Comparison of ENCODE assay signal across 11 cellular contexts in genomic region chr12:3453947-3454675, GRCh38. TPM values are rescaled to one million over a fixed set of nuclear protein-coding genes. Genes with fewer than 3 reads are reported as not detected.
DNase-seq lines count a peak whose midpoint lies in the region; ATAC-seq and TF ChIP-seq lines count a peak whose summit lies in the region.
"Had no signal": no experiment of that assay in that cellular context is flagged by ENCODE, and none has a peak within 500 bp of the region (broad histone marks: within the 10 kb centered on the region; RNA-seq: fewer than 3 reads in every experiment).

No MANE protein-coding gene starts in this region.

- 16% methylated on average over 13 of the region's 25 CpGs for WGBS in mammary epithelial cell (ENCODE audit: low coverage, missing lambda C conversion rate)

- H3K9me3 ChIP-seq in BLaER1 treated with 17β-estradiol and CSF1 and Interleukin-3, amounts not matched to agents 10 nM and 100 nM (replicated peaks in 1 of 11): peaks cover 0 to 13% (median 5%) of the 10 kb centered on the region in 11 experiments; a peak in 4 of 22 replicates
- peaks cover 3% of the 10 kb centered on the region for H3K9me3 ChIP-seq in mammary epithelial cell (replicated peaks; ENCODE audit: insufficient read depth, low read length)
- H3K9me3 ChIP-seq in naive thymus-derived CD4-positive, alpha-beta T cell (ENCODE audit: control insufficient read depth in 2 of 3, low read length in 3 of 3): no peaks in the 10 kb centered on the region
- H3K9me3 ChIP-seq: prostate gland had no signal

- peaks cover 19 to 66% (median 41%) of the 10 kb centered on the region in 5 donors for H3K27me3 Mint-ChIP-seq in naive thymus-derived CD4-positive, alpha-beta T cell

- H4K20me1 ChIP-seq in BLaER1 treated with 17β-estradiol and CSF1 and Interleukin-3, amounts not matched to agents 10 nM and 100 nM: no peaks in the 10 kb centered on the region; a peak in 1 of 22 replicates
- H4K20me1 ChIP-seq in mammary epithelial cell (ENCODE audit: insufficient read depth, low read length): no peaks in the 10 kb centered on the region

- peak overlapping the region; percentile 73 to 91 (median 80) for H3K4me2 ChIP-seq in BLaER1 treated with 17β-estradiol and CSF1 and Interleukin-3, amounts not matched to agents 10 nM and 100 nM
- peak overlapping the region; percentile 28 for H3K4me2 ChIP-seq in mammary epithelial cell (ENCODE audit: insufficient read depth, low read depth, low read length)

- ATAC-seq in naive thymus-derived CD4-positive, alpha-beta T cell: no peak
- ATAC-seq in HG03175 (IDR thresholded peaks at IDR 0.05; ENCODE audit: unreplicated experiment): no peak

- no peaks in the 10 kb centered on the region for H3K36me3 Mint-ChIP-seq in naive thymus-derived CD4-positive, alpha-beta T cell

- DNase-seq in HS-5 (ENCODE audit: low read depth) (peak; percentile 82), mammary epithelial cell (peak; percentile 99), NCI-H524 (lab: John Stamatoyannopoulos, UW) (no peak), T1000 (lab: John Stamatoyannopoulos, UW) (no peak), NAMALWA (ENCODE audit: low spot score) (no peak)
- DNase-seq in naive thymus-derived CD4-positive, alpha-beta T cell: no peak
- DNase-seq: NCI-H1105 treated with DMSO at 0.1 percent for 48 hours, Right ventricle myocardium superior had no signal

- peak overlapping the region in 7 of 10 experiments; percentile 2 to 46 (median 26); a peak in 8 of 20 replicates for H3K4me3 ChIP-seq in BLaER1 treated with 17β-estradiol and CSF1 and Interleukin-3, amounts not matched to agents 10 nM and 100 nM
- no peak overlapping the region for H3K4me3 ChIP-seq in mammary epithelial cell (replicated peaks in 1 of 3; ENCODE audit: insufficient read depth in 1 of 3, low read depth in 2 of 3, low read length in 3 of 3)
- no peak overlapping the region for H3K4me3 ChIP-seq in naive thymus-derived CD4-positive, alpha-beta T cell (ENCODE audit: low read length)
- H3K4me3 ChIP-seq: prostate gland had no signal

- peak overlapping the region in 10 of 11 experiments; percentile 2 to 54 (median 28); a peak in 14 of 22 replicates for H3K9ac ChIP-seq in BLaER1 treated with 17β-estradiol and CSF1 and Interleukin-3, amounts not matched to agents 10 nM and 100 nM
- peak overlapping the region; percentile 13 for H3K9ac ChIP-seq in mammary epithelial cell (ENCODE audit: insufficient read depth, low read length)

- peak overlapping the region in 6 of 11 experiments; percentile 27 to 65 (median 47); a peak in 11 of 22 replicates for H3K27ac ChIP-seq in BLaER1 treated with 17β-estradiol and CSF1 and Interleukin-3, amounts not matched to agents 10 nM and 100 nM
- peak overlapping the region; percentile 94 for H3K27ac ChIP-seq in mammary epithelial cell (ENCODE audit: insufficient read depth, low read depth, low read length)
- H3K27ac ChIP-seq in naive thymus-derived CD4-positive, alpha-beta T cell (ENCODE audit: low read depth, low read length): no peak overlapping the region
- H3K27ac ChIP-seq: prostate gland had no signal

- in situ Hi-C loops in mammary epithelial cell (cut with MboI; ENCODE audit: low sequenced_read_pairs in 2 of 2): no loop called here

- POLR2A ChIA-PET in naive thymus-derived CD4-positive, alpha-beta T cell (lab: Charles Lee): no interaction called here

- TF ChIP-seq CTCF in mammary epithelial cell (conservative IDR thresholded peaks at IDR 0.05 in 1 of 2, IDR thresholded peaks at IDR 0.05 in 1 of 2; ENCODE audit: extremely low read depth in 1 of 2, insufficient read depth in 1 of 2, low read depth in 1 of 2, low read length in 2 of 2): no peak

- TSS peak; percentile 27 for BruUV-seq in mammary epithelial cell (replicated peaks; lab: Mats Ljungman, UMichigan)

- H3K9me3 Mint-ChIP-seq in naive thymus-derived CD4-positive, alpha-beta T cell: peaks cover 0 to 2% (median 0%) of the 10 kb centered on the region in 11 donors

- peaks cover 0 to 10% (median 8%) of the 10 kb centered on the region in 7 donors for H3K4me1 Mint-ChIP-seq in naive thymus-derived CD4-positive, alpha-beta T cell

- peak overlapping the region in 6 of 10 donors; percentile 1 to 49 (median 28) for H3K4me3 Mint-ChIP-seq in naive thymus-derived CD4-positive, alpha-beta T cell

- peak overlapping the region; percentile 5 for H2AFZ ChIP-seq in mammary epithelial cell (ENCODE audit: low read depth, low read length)

- CTCF ChIA-PET in mammary epithelial cell (lab: Charles Lee; ENCODE audit: low non-redundant PET): no interaction called here
- CTCF ChIA-PET in naive thymus-derived CD4-positive, alpha-beta T cell (lab: Charles Lee): no interaction called here

- H3K27ac Mint-ChIP-seq in naive thymus-derived CD4-positive, alpha-beta T cell: no peak overlapping the region

- peaks cover 0 to 5% (median 0%) of the 10 kb centered on the region in 11 experiments; a peak in 1 of 22 replicates for H3K27me3 ChIP-seq in BLaER1 treated with 17β-estradiol and CSF1 and Interleukin-3, amounts not matched to agents 10 nM and 100 nM
- no peaks in the 10 kb centered on the region for H3K27me3 ChIP-seq in mammary epithelial cell (ENCODE audit: insufficient read depth, low read length)
- no peaks in the 10 kb centered on the region for H3K27me3 ChIP-seq in naive thymus-derived CD4-positive, alpha-beta T cell (ENCODE audit: control insufficient read depth in 2 of 2, insufficient read depth in 2 of 2, low read length in 2 of 2)

- H3K79me2 ChIP-seq in mammary epithelial cell (ENCODE audit: insufficient read depth, low read length): no peaks in the 10 kb centered on the region

- H3K4me1 ChIP-seq in BLaER1 treated with 17β-estradiol and CSF1 and Interleukin-3, amounts not matched to agents 10 nM and 100 nM: peaks cover 25 to 29% (median 28%) of the 10 kb centered on the region in 10 experiments
- H3K4me1 ChIP-seq in mammary epithelial cell (ENCODE audit: insufficient read depth, low read length): peaks cover 51% of the 10 kb centered on the region
- H3K4me1 ChIP-seq in naive thymus-derived CD4-positive, alpha-beta T cell (ENCODE audit: control insufficient read depth in 2 of 2, insufficient read depth in 2 of 2, low read length in 2 of 2): no peaks in the 10 kb centered on the region
- H3K4me1 ChIP-seq: prostate gland had no signal

- H3K36me3 ChIP-seq in BLaER1 treated with 17β-estradiol and CSF1 and Interleukin-3, amounts not matched to agents 10 nM and 100 nM: no peaks in the 10 kb centered on the region
- no peaks in the 10 kb centered on the region for H3K36me3 ChIP-seq in mammary epithelial cell (ENCODE audit: insufficient read depth, low read length)
- H3K36me3 ChIP-seq in naive thymus-derived CD4-positive, alpha-beta T cell (ENCODE audit: control insufficient read depth in 2 of 3, insufficient read depth in 3 of 3, low read length in 3 of 3): no peaks in the 10 kb centered on the region
- H3K36me3 ChIP-seq: prostate gland had no signal

- dilution Hi-C loops in mammary epithelial cell (cut with HindIII; ENCODE audit: low sequenced_read_pairs): no loop called here

- intact Hi-C loops in mammary epithelial cell (cut with micrococcal nuclease): loop anchor here (1.0 to 5.0 kb wide), 4 partner anchors 33 to 77 kb away; no protein-coding TSS in a partner anchor
- intact Hi-C loops in naive thymus-derived CD4-positive, alpha-beta T cell (cut with micrococcal nuclease): no loop called here

RNA-seq across cellular contexts. Expression of gene PRMT8, which starts 36.9 kb away (rescaled TPM):
- total RNA-seq in mammary epithelial cell: 10 to 100 TPM in 1 of 2 donors, under 1 TPM in 1; 0.50 to 34.0 TPM
- polyA plus RNA-seq in mammary epithelial cell: 8.9 TPM
- 17.8 TPM for polyA minus RNA-seq in mammary epithelial cell
- not detected for total RNA-seq in naive thymus-derived CD4-positive, alpha-beta T cell
- not detected for polyA plus RNA-seq in naive thymus-derived CD4-positive, alpha-beta T cell
- total RNA-seq: Right ventricle myocardium superior had no signal

Comparison
In these comparisons a context has a peak if more than half of its experiments do, and no peak if none do; other contexts are left out.
1. H3K4me3 ChIP-seq: peak in BLaER1 treated with 17β-estradiol and CSF1 and Interleukin-3, amounts not matched to agents 10 nM and 100 nM (7 of 10); none in mammary epithelial cell (0 of 3) and naive thymus-derived CD4-positive, alpha-beta T cell (single experiment).
2. DNase-seq: peak in HS-5 (single experiment) and mammary epithelial cell (single experiment); none in naive thymus-derived CD4-positive, alpha-beta T cell (0 of 9), NCI-H524 (0 of 2), T1000 (single experiment) and NAMALWA (single experiment).